8 cellular contexts compared by ENCODE assay signal in genomic region chr15:54082836-54083492, GRCh38.
DNase-seq lines count a peak whose midpoint lies in the region; TF ChIP-seq lines count a peak whose summit lies in the region.

No MANE protein-coding gene starts in this region.

- H3K4me1 ChIP-seq in NT2/D1 (ENCODE audit: insufficient read depth, insufficient read length) (no peaks in the 10 kb centered on the region), stomach (no peaks in the 10 kb centered on the region)

- CTCF ChIA-PET in AG04450 (lab: Charles Lee), result interaction anchor here (1.7 kb wide), 1 partner anchor 1085 kb away, joined by 4 read pairs; no protein-coding TSS in a partner anchor

- H3K27ac ChIP-seq in AG04450 (ENCODE audit: low read depth, low read length) (no peak overlapping the region), stomach (no peak overlapping the region)

- no peak overlapping the region for H3K4me3 Mint-ChIP-seq in activated T-helper 2 cell treated with anti-CD3 and anti-CD28 coated beads, Interferon-gamma antibody, Interleukin-2, Interleukin-4, amounts not matched to agents 10 μg/mL and 5 μg/mL and 100 μg/mL, durations not matched to agents 14 hours and 24 hours and 36 hours (ENCODE audit: low read depth)

- no peak for TF ChIP-seq POLR2A in stomach (IDR thresholded peaks at IDR 0.05)

- H3K4me3 ChIP-seq in AG04450 (ENCODE audit: low read depth, low read length) (no peak overlapping the region), NT2/D1 (ENCODE audit: insufficient read length, low read depth) (no peak overlapping the region), fibroblast of the aortic adventitia (ENCODE audit: low read depth, low read length) (no peak overlapping the region), stomach (no peak overlapping the region)

- 27 to 40% (median 34%) methylated on average over 7 of the region's 7 CpGs for WGBS in stomach, 5 donors

- DNase-seq in AG04450 (ENCODE audit: low read depth, low spot score), result no peak
- peak; percentile 27 for DNase-seq in GM13976 (ENCODE audit: low spot score)
- peak; percentile 13 for DNase-seq in NT2/D1 (ENCODE audit: low read depth, low spot score)
- peak; percentile 6 for DNase-seq in fibroblast of the aortic adventitia (ENCODE audit: low read depth)
- DNase-seq in stomach, result no peak
- DNase-seq in DMS153 (lab: John Stamatoyannopoulos, UW), result no peak
- DNase-seq in activated T-helper 2 cell treated with anti-CD3 and anti-CD28 coated beads, Interferon-gamma antibody, Interleukin-2, Interleukin-4, amounts not matched to agents 10 μg/mL and 5 μg/mL and 100 μg/mL, durations not matched to agents 14 hours and 24 hours and 36 hours (ENCODE audit: low spot score), result no peak
- DNase-seq in mesenteric fat pad (ENCODE audit: low spot score), result no peak

- H3K9me3 ChIP-seq in AG04450 (ENCODE audit: control insufficient read depth, insufficient read depth, low read length), result no peaks in the 10 kb centered on the region
- no peaks in the 10 kb centered on the region for H3K9me3 ChIP-seq in NT2/D1 (ENCODE audit: insufficient read depth, low read length)
- H3K9me3 ChIP-seq in stomach, result no peaks in the 10 kb centered on the region

- intact Hi-C loops in stomach (cut with DNase I; ENCODE audit: low total_unique reads), result no loop called here
- intact Hi-C loops in activated T-helper 2 cell treated with anti-CD3 and anti-CD28 coated beads, Interferon-gamma antibody, Interleukin-2, Interleukin-4, amounts not matched to agents 10 μg/mL and 5 μg/mL and 100 μg/mL, durations not matched to agents 14 hours and 24 hours and 36 hours (cut with micrococcal nuclease), result loop anchor here (5.0 kb wide), 1 partner anchor 1024 kb away; no protein-coding TSS in a partner anchor

- no peaks in the 10 kb centered on the region for H3K36me3 Mint-ChIP-seq in activated T-helper 2 cell treated with anti-CD3 and anti-CD28 coated beads, Interferon-gamma antibody, Interleukin-2, Interleukin-4, amounts not matched to agents 10 μg/mL and 5 μg/mL and 100 μg/mL, durations not matched to agents 14 hours and 24 hours and 36 hours (ENCODE audit: low read depth)

- H3K36me3 ChIP-seq in NT2/D1 (ENCODE audit: insufficient read depth, insufficient read length, low read length) (no peaks in the 10 kb centered on the region), stomach (no peaks in the 10 kb centered on the region)

- H3K9me3 Mint-ChIP-seq in activated T-helper 2 cell treated with anti-CD3 and anti-CD28 coated beads, Interferon-gamma antibody, Interleukin-2, Interleukin-4, amounts not matched to agents 10 μg/mL and 5 μg/mL and 100 μg/mL, durations not matched to agents 14 hours and 24 hours and 36 hours, result no peaks in the 10 kb centered on the region

- in situ Hi-C loops in GM13976 (cut with MboI; ENCODE audit: low sequenced_read_pairs, unreplicated experiment), result loop anchor here (10.0 kb wide), 1 partner anchor 1022 kb away; no protein-coding TSS in a partner anchor

- H3K4me1 Mint-ChIP-seq in activated T-helper 2 cell treated with anti-CD3 and anti-CD28 coated beads, Interferon-gamma antibody, Interleukin-2, Interleukin-4, amounts not matched to agents 10 μg/mL and 5 μg/mL and 100 μg/mL, durations not matched to agents 14 hours and 24 hours and 36 hours (ENCODE audit: low read depth), result no peaks in the 10 kb centered on the region

- H3K27me3 Mint-ChIP-seq in activated T-helper 2 cell treated with anti-CD3 and anti-CD28 coated beads, Interferon-gamma antibody, Interleukin-2, Interleukin-4, amounts not matched to agents 10 μg/mL and 5 μg/mL and 100 μg/mL, durations not matched to agents 14 hours and 24 hours and 36 hours (ENCODE audit: low read depth), result no peaks in the 10 kb centered on the region

- H3K9ac ChIP-seq in NT2/D1 (ENCODE audit: insufficient read length, low read depth), result no peak overlapping the region

- no peak overlapping the region for H3K27ac Mint-ChIP-seq in activated T-helper 2 cell treated with anti-CD3 and anti-CD28 coated beads, Interferon-gamma antibody, Interleukin-2, Interleukin-4, amounts not matched to agents 10 μg/mL and 5 μg/mL and 100 μg/mL, durations not matched to agents 14 hours and 24 hours and 36 hours

- TF ChIP-seq CTCF in AG04450 (IDR thresholded peaks at IDR 0.05; ENCODE audit: low read depth, low read length) (peak; percentile 75), GM13976 (IDR thresholded peaks at IDR 0.05; ENCODE audit: borderline replicate concordance, control extremely low read depth, extremely low read depth, insufficient read depth, missing control alignments) (peak; percentile 49), fibroblast of the aortic adventitia (IDR thresholded peaks at IDR 0.05; ENCODE audit: insufficient read depth, low read length) (peak; percentile 82), stomach (IDR thresholded peaks at IDR 0.05) (peak in 5 of 7 experiments; percentile 30 to 67 (median 41))

- POLR2A ChIA-PET in AG04450 (lab: Yijun Ruan, JAX), result no interaction called here

- TF ChIP-seq EP300 in stomach (IDR thresholded peaks at IDR 0.05), result no peak

- H3K27me3 ChIP-seq in AG04450 (ENCODE audit: control insufficient read depth, insufficient read depth, low read length) (no peaks in the 10 kb centered on the region), NT2/D1 (ENCODE audit: insufficient read depth, insufficient read length) (no peaks in the 10 kb centered on the region), stomach (peaks cover 0 to 10% (median 0%) of the 10 kb centered on the region in 3 donors)

Comparison
In these comparisons a context has a peak if more than half of its experiments do, and no peak if none do; other contexts are left out.
1. DNase-seq: peak in GM13976 (single experiment), NT2/D1 (single experiment) and fibroblast of the aortic adventitia (single experiment); none in AG04450 (single experiment), stomach (single experiment), DMS153 (single experiment), activated T-helper 2 cell treated with anti-CD3 and anti-CD28 coated beads, Interferon-gamma antibody, Interleukin-2, Interleukin-4, amounts not matched to agents 10 μg/mL and 5 μg/mL and 100 μg/mL, durations not matched to agents 14 hours and 24 hours and 36 hours (single experiment) and mesenteric fat pad (single experiment).
2. Peak in every context shown above with its lines, with median percentiles within 50 percentile points of each other: CTCF ChIP-seq.